ENCODE assay signal across 1 cellular context in the genomic region with DNA sequence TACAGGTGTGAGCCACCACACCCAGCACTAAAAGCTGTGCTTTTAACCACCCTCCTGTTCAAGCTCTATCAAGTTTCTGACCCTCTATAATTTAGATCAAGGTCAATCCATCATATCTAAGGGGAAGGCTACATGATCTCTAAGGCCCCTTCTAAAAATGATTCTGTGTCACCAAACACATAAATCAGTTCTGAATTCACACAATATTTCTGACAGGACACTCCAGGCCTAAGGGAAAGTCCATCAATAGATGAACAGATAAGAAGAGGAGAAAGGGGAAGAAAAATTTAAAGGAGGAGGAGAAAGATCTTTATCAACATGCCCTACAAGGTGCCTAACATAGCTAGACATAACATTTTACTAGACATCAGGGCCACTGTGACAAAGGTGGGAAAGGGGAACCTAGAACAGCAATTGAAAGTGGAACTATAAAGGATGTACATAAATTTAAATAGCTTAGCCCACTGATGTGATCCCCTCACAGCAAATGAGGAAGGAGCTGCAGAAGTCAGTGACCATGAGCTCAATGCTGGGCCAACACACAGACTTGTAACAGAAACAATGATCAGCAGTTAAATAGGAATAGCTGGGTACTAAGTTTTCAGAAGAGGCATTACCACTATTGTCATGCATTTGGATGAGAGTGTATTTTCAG.
TF ChIP-seq lines count a peak whose summit lies in the region.

No MANE protein-coding gene starts in this region.

TF ChIP-seq in GM12878, 131 proteins besides CTCF, POLR2A, EP300 and RAD21 (continued from another document):
- TF ChIP-seq, protein P1, sequence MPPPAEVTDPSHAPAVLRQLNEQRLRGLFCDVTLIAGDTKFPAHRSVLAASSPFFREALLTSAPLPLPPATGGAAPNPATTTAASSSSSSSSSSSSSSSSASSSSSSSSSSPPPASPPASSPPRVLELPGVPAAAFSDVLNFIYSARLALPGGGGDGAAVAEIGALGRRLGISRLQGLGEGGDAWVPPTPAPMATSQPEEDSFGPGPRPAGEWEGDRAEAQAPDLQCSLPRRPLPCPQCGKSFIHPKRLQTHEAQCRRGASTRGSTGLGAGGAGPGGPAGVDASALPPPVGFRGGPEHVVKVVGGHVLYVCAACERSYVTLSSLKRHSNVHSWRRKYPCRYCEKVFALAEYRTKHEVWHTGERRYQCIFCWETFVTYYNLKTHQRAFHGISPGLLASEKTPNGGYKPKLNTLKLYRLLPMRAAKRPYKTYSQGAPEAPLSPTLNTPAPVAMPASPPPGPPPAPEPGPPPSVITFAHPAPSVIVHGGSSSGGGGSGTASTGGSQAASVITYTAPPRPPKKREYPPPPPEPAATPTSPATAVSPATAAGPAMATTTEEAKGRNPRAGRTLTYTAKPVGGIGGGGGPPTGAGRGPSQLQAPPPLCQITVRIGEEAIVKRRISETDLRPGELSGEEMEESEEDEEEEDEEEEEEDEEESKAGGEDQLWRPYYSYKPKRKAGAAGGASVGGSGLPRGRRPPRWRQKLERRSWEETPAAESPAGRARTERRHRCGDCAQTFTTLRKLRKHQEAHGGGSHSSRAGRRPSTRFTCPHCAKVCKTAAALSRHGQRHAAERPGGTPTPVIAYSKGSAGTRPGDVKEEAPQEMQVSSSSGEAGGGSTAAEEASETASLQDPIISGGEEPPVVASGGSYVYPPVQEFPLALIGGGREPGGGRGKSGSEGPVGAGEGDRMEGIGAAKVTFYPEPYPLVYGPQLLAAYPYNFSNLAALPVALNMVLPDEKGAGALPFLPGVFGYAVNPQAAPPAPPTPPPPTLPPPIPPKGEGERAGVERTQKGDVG (CRISPR knock-in tag; IDR thresholded peaks at IDR 0.05): no peak
- TF ChIP-seq NR2F1 (conservative IDR thresholded peaks at IDR 0.05) (no peak), SUPT20H (IDR thresholded peaks at IDR 0.05; ENCODE audit: borderline replicate concordance, control insufficient read depth, low read depth, low read length) (no peak), SMAD5 (IDR thresholded peaks at IDR 0.05; ENCODE audit: low read depth) (no peak), LARP7 (IDR thresholded peaks at IDR 0.05) (no peak), POU2F2 (IDR thresholded peaks at IDR 0.05; ENCODE audit: borderline replicate concordance, low read depth, low read length) (peak; percentile 83; the same call in 2 of the 3 replicates), BACH1 (IDR thresholded peaks at IDR 0.05; ENCODE audit: borderline replicate concordance) (no peak), RFX5 (IDR thresholded peaks at IDR 0.05; ENCODE audit: low read depth, low read length) (no peak), RELA (IDR thresholded peaks at IDR 0.05; ENCODE audit: borderline replicate concordance, partially characterized antibody) (no peak), PAX8 (IDR thresholded peaks at IDR 0.05) (no peak), CBX5 (IDR thresholded peaks at IDR 0.05; ENCODE audit: low read depth) (peak; percentile 71; the same call in 1 of the 2 replicates), ZNF384 (IDR thresholded peaks at IDR 0.05; ENCODE audit: borderline replicate concordance, low read depth, low read length) (no peak), CREB1 (IDR thresholded peaks at IDR 0.05; ENCODE audit: low read depth) (no peak), JUNB (IDR thresholded peaks at IDR 0.05) (peak; percentile 71), MEF2A (IDR thresholded peaks at IDR 0.05; ENCODE audit: insufficient read depth, low read depth, low read length) (no peak), RCOR1 (conservative IDR thresholded peaks at IDR 0.05; ENCODE audit: low read depth, low read length) (no peak), MXI1 (IDR thresholded peaks at IDR 0.05; ENCODE audit: low read depth, low read length) (no peak), BMI1 (IDR thresholded peaks at IDR 0.05; ENCODE audit: borderline replicate concordance) (no peak), HDAC6 (IDR thresholded peaks at IDR 0.05; ENCODE audit: unreplicated experiment) (no peak), SMC3 (IDR thresholded peaks at IDR 0.05; ENCODE audit: borderline replicate concordance, low read length) (no peak), EGR1 (IDR thresholded peaks at IDR 0.05; ENCODE audit: borderline replicate concordance in 1 of 2, low read depth in 2 of 2, low read length in 2 of 2) (no peak), SIX5 (IDR thresholded peaks at IDR 0.05; ENCODE audit: low read depth, low read length, severe bottlenecking) (no peak), NBN (IDR thresholded peaks at IDR 0.05) (0 out of 2 replicates have a peak, but pooled peaks have one; percentile 17), KDM1A (IDR thresholded peaks at IDR 0.05; ENCODE audit: borderline replicate concordance) (no peak)
- TF ChIP-seq, protein P2, sequence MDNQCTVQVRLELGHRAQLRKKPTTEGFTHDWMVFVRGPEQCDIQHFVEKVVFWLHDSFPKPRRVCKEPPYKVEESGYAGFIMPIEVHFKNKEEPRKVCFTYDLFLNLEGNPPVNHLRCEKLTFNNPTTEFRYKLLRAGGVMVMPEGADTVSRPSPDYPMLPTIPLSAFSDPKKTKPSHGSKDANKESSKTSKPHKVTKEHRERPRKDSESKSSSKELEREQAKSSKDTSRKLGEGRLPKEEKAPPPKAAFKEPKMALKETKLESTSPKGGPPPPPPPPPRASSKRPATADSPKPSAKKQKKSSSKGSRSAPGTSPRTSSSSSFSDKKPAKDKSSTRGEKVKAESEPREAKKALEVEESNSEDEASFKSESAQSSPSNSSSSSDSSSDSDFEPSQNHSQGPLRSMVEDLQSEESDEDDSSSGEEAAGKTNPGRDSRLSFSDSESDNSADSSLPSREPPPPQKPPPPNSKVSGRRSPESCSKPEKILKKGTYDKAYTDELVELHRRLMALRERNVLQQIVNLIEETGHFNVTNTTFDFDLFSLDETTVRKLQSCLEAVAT (IDR thresholded peaks at IDR 0.05): no peak
- TF ChIP-seq, protein P3, sequence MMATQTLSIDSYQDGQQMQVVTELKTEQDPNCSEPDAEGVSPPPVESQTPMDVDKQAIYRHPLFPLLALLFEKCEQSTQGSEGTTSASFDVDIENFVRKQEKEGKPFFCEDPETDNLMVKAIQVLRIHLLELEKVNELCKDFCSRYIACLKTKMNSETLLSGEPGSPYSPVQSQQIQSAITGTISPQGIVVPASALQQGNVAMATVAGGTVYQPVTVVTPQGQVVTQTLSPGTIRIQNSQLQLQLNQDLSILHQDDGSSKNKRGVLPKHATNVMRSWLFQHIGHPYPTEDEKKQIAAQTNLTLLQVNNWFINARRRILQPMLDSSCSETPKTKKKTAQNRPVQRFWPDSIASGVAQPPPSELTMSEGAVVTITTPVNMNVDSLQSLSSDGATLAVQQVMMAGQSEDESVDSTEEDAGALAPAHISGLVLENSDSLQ (IDR thresholded peaks at IDR 0.05): no peak
- TF ChIP-seq, protein P4, sequence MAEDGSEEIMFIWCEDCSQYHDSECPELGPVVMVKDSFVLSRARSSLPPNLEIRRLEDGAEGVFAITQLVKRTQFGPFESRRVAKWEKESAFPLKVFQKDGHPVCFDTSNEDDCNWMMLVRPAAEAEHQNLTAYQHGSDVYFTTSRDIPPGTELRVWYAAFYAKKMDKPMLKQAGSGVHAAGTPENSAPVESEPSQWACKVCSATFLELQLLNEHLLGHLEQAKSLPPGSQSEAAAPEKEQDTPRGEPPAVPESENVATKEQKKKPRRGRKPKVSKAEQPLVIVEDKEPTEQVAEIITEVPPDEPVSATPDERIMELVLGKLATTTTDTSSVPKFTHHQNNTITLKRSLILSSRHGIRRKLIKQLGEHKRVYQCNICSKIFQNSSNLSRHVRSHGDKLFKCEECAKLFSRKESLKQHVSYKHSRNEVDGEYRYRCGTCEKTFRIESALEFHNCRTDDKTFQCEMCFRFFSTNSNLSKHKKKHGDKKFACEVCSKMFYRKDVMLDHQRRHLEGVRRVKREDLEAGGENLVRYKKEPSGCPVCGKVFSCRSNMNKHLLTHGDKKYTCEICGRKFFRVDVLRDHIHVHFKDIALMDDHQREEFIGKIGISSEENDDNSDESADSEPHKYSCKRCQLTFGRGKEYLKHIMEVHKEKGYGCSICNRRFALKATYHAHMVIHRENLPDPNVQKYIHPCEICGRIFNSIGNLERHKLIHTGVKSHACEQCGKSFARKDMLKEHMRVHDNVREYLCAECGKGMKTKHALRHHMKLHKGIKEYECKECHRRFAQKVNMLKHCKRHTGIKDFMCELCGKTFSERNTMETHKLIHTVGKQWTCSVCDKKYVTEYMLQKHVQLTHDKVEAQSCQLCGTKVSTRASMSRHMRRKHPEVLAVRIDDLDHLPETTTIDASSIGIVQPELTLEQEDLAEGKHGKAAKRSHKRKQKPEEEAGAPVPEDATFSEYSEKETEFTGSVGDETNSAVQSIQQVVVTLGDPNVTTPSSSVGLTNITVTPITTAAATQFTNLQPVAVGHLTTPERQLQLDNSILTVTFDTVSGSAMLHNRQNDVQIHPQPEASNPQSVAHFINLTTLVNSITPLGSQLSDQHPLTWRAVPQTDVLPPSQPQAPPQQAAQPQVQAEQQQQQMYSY (CRISPR knock-in tag; IDR thresholded peaks at IDR 0.05): no peak
- TF ChIP-seq, protein P5, sequence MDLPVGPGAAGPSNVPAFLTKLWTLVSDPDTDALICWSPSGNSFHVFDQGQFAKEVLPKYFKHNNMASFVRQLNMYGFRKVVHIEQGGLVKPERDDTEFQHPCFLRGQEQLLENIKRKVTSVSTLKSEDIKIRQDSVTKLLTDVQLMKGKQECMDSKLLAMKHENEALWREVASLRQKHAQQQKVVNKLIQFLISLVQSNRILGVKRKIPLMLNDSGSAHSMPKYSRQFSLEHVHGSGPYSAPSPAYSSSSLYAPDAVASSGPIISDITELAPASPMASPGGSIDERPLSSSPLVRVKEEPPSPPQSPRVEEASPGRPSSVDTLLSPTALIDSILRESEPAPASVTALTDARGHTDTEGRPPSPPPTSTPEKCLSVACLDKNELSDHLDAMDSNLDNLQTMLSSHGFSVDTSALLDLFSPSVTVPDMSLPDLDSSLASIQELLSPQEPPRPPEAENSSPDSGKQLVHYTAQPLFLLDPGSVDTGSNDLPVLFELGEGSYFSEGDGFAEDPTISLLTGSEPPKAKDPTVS (IDR thresholded peaks at IDR 0.05; ENCODE audit: low read depth, low read length): no peak
- TF ChIP-seq, protein P6, sequence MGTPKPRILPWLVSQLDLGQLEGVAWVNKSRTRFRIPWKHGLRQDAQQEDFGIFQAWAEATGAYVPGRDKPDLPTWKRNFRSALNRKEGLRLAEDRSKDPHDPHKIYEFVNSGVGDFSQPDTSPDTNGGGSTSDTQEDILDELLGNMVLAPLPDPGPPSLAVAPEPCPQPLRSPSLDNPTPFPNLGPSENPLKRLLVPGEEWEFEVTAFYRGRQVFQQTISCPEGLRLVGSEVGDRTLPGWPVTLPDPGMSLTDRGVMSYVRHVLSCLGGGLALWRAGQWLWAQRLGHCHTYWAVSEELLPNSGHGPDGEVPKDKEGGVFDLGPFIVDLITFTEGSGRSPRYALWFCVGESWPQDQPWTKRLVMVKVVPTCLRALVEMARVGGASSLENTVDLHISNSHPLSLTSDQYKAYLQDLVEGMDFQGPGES (IDR thresholded peaks at IDR 0.05): no peak
TF ChIP-seq in GM12878: peak in this region for 4.
